In genomic region chr11:112863304-112863703, GRCh38 we compare ENCODE assay signal across 23 cellular contexts.
"Had no signal": no experiment of that assay in that cellular context is flagged by ENCODE, and none has a peak within 500 bp of the region (broad histone marks: within the 10 kb centered on the region; RNA-seq: fewer than 3 reads in every experiment).

No MANE protein-coding gene starts in this region.

- ATAC-seq: activated CD4-positive, CD25-positive, alpha-beta regulatory T cell treated with anti-CD3 and anti-CD28 coated beads, Interleukin-2, amount 50 U/mL, for 24 hours; activated CD8-positive, alpha-beta memory T cell treated with anti-CD3 and anti-CD28 coated beads, Interleukin-2, amount 10 ng/mL, durations not matched to agents 7 days and 5 days; activated naive CD4-positive, alpha-beta T cell treated with anti-CD3 and anti-CD28 coated beads, Interleukin-2, amount 50 U/mL, for 72 hours; activated naive CD8-positive, alpha-beta T cell treated with anti-CD3 and anti-CD28 coated beads, Interleukin-2, amount 50 U/mL, for 24 hours; body of pancreas; Panc1 had no signal

- DNase-seq: activated CD4-positive, alpha-beta T cell treated with anti-CD3 and anti-CD28 coated beads for 48 hours; activated CD4-positive, alpha-beta T cell treated with anti-CD3 and anti-CD28 coated beads, Interleukin-2, amount 50 U/mL, for 48 hours; activated CD8-positive, alpha-beta memory T cell treated with anti-CD3 and anti-CD28 coated beads, Interleukin-2, amount 10 ng/mL, durations not matched to agents 7 days and 5 days; activated effector memory CD4-positive, alpha-beta T cell treated with anti-CD3 and anti-CD28 coated beads, Interleukin-2, amount 50 U/mL, for 16 hours; activated naive CD4-positive, alpha-beta T cell treated with Interleukin-2 at 50 U/mL for 16 hours; activated naive CD8-positive, alpha-beta T cell treated with anti-CD3 and anti-CD28 coated beads, Interleukin-2, amount 50 U/mL, for 24 hours; activated T-cell treated with anti-CD3 and anti-CD28 coated beads, Interleukin-2, amount 50 U/mL, for 24 hours; amniotic stem cell; body of pancreas; KG1; NCI-H1092; NCI-H1417; NCI-H1930; NCI-H345; NCI-H510A; NCI-H69; NK-92 treated with Interleukin-12 subunit alpha and Interleukin-12 subunit beta, amount 100 ng/mL, for 24 hours; OCI-M1; RPMI8226; SHP77 had no signal
